10 cellular contexts compared by ENCODE assay signal in genomic region chr4:156962551-156962974, GRCh38. TPM values are rescaled to one million over a fixed set of nuclear protein-coding genes. Genes with fewer than 3 reads are reported as not detected.
A peak's percentile ranks its signal among the peaks of the same experiment; 100 is the strongest.
DNase-seq lines count a peak whose midpoint lies in the region; ATAC-seq, FAIRE-seq and TF ChIP-seq lines count a peak whose summit lies in the region.
"Had no signal": no experiment of that assay in that cellular context is flagged by ENCODE, and none has a peak within 500 bp of the region (broad histone marks: within the 10 kb centered on the region; RNA-seq: fewer than 3 reads in every experiment).

No MANE protein-coding gene starts in this region.

- H2AFZ ChIP-seq in mesenchymal stem cell (ENCODE audit: low read depth, low read length): no peak overlapping the region

- H2AK5ac ChIP-seq in mesenchymal stem cell (ENCODE audit: low read length, severe bottlenecking): no peak overlapping the region

- no peak overlapping the region for H2BK12ac ChIP-seq in mesenchymal stem cell (ENCODE audit: low read length in 2 of 2)

- FAIRE-seq in endometrium (lab: Jason Lieb, UNC): peak; percentile 82

- TF ChIP-seq CTCF in MCF 10A (IDR thresholded peaks at IDR 0.05; ENCODE audit: unreplicated experiment) (no peak), breast epithelium (IDR thresholded peaks at IDR 0.05) (no peak), upper lobe of left lung (IDR thresholded peaks at IDR 0.05) (no peak)
- TF ChIP-seq CTCF in activated CD8-positive, alpha-beta T cell treated with anti-CD3 and anti-CD28 coated beads for 36 hours (IDR thresholded peaks at IDR 0.05): no peak

- H3K27me3 Mint-ChIP-seq in MCF 10A (ENCODE audit: insufficient read depth, unreplicated experiment): no peaks in the 10 kb centered on the region
- peaks cover 6% of the 10 kb centered on the region for H3K27me3 Mint-ChIP-seq in activated CD8-positive, alpha-beta T cell treated with anti-CD3 and anti-CD28 coated beads for 36 hours

- no peak overlapping the region for H2BK5ac ChIP-seq in mesenchymal stem cell (ENCODE audit: low read depth, low read length, poor library complexity, severe bottlenecking)

- H3K27me3 ChIP-seq in breast epithelium (no peaks in the 10 kb centered on the region), mesenchymal stem cell (ENCODE audit: control insufficient read depth in 1 of 2, insufficient read depth in 1 of 2, low read length in 2 of 2) (no peaks in the 10 kb centered on the region), upper lobe of left lung (no peaks in the 10 kb centered on the region)

- POLR2A ChIA-PET in MCF 10A (lab: Yijun Ruan, JAX): interaction anchor here (1.4 to 3.3 kb wide), 2 partner anchors 14 to 31 kb away, joined by 5 to 9 read pairs; no protein-coding TSS in a partner anchor
- POLR2A ChIA-PET in activated CD8-positive, alpha-beta T cell treated with anti-CD3 and anti-CD28 coated beads for 36 hours (lab: Charles Lee): no interaction called here

- H3K4ac ChIP-seq in mesenchymal stem cell (ENCODE audit: low read depth in 1 of 2, low read length in 2 of 2): peak overlapping the region in 1 of 2 experiments; percentile 17

- H3K27ac ChIP-seq in breast epithelium (no peak overlapping the region), mesenchymal stem cell (ENCODE audit: low read length, poor library complexity, severe bottlenecking) (peak overlapping the region; percentile 83), upper lobe of left lung (no peak overlapping the region)

- H3K36me3 ChIP-seq in breast epithelium (no peaks in the 10 kb centered on the region), mesenchymal stem cell (ENCODE audit: control insufficient read depth in 1 of 2, insufficient read depth in 2 of 2, low read depth in 1 of 2, low read length in 2 of 2) (peaks cover 2 to 7% of the 10 kb centered on the region in 2 experiments), upper lobe of left lung (no peaks in the 10 kb centered on the region)

- no TSS peak for BruUV-seq in MCF 10A (replicated peaks; lab: Mats Ljungman, UMichigan)

- H3K9ac ChIP-seq in mesenchymal stem cell (ENCODE audit: low read length): peak overlapping the region; percentile 58

- H2BK15ac ChIP-seq in mesenchymal stem cell (ENCODE audit: low read depth, poor library complexity, severe bottlenecking): no peak overlapping the region

- TF ChIP-seq POLR2A in breast epithelium (IDR thresholded peaks at IDR 0.05) (no peak), upper lobe of left lung (IDR thresholded peaks at IDR 0.05) (no peak)

- H4K91ac ChIP-seq in mesenchymal stem cell (ENCODE audit: low read length): no peak overlapping the region

- intact Hi-C loops in MCF 10A (cut with micrococcal nuclease): no loop called here
- intact Hi-C loops in breast epithelium (cut with DNase I; ENCODE audit: low total_unique reads): no loop called here
- intact Hi-C loops in activated CD8-positive, alpha-beta T cell treated with anti-CD3 and anti-CD28 coated beads for 36 hours (cut with micrococcal nuclease): no loop called here

- H3K9me3 Mint-ChIP-seq in MCF 10A (ENCODE audit: unreplicated experiment): no peaks in the 10 kb centered on the region
- H3K9me3 Mint-ChIP-seq in activated CD8-positive, alpha-beta T cell treated with anti-CD3 and anti-CD28 coated beads for 36 hours: no peaks in the 10 kb centered on the region

- H3K79me1 ChIP-seq in mesenchymal stem cell (replicated peaks; ENCODE audit: low read length, poor library complexity, severe bottlenecking): no peaks in the 10 kb centered on the region

- H3K9me3 ChIP-seq in breast epithelium: no peaks in the 10 kb centered on the region
- H3K9me3 ChIP-seq in mesenchymal stem cell (ENCODE audit: control insufficient read depth, low read length): no peaks in the 10 kb centered on the region
- H3K9me3 ChIP-seq in upper lobe of left lung: no peaks in the 10 kb centered on the region

- 40% methylated on average over 3 of the region's 3 CpGs for WGBS in mesenchymal stem cell
- WGBS in upper lobe of left lung, 2 donors: 50 to 60% methylated on average over 3 of the region's 3 CpGs

- H3K4me2 ChIP-seq in mesenchymal stem cell (ENCODE audit: low read length, poor library complexity, severe bottlenecking): no peak overlapping the region

- H2BK120ac ChIP-seq in mesenchymal stem cell (ENCODE audit: low read depth, low read length): no peak overlapping the region

- peak overlapping the region; percentile 66 for H3K27ac Mint-ChIP-seq in MCF 10A (ENCODE audit: low read depth, unreplicated experiment)
- no peak overlapping the region for H3K27ac Mint-ChIP-seq in activated CD8-positive, alpha-beta T cell treated with anti-CD3 and anti-CD28 coated beads for 36 hours

- ATAC-seq in upper lobe of left lung (ENCODE audit: low FRiP score in 2 of 2) (peak; percentile 51 to 76), HG03196 (IDR thresholded peaks at IDR 0.05; ENCODE audit: unreplicated experiment) (no peak)
- ATAC-seq in activated CD8-positive, alpha-beta T cell treated with anti-CD3 and anti-CD28 coated beads for 36 hours: no peak

- H3K23ac ChIP-seq in mesenchymal stem cell (ENCODE audit: low read length in 2 of 2): no peak overlapping the region

- H3K4me3 ChIP-seq in breast epithelium: no peak overlapping the region
- H3K4me3 ChIP-seq in mesenchymal stem cell (ENCODE audit: insufficient read depth in 1 of 2, low read depth in 1 of 2, low read length in 2 of 2): peak overlapping the region in 1 of 2 experiments; percentile 32
- no peak overlapping the region for H3K4me3 ChIP-seq in upper lobe of left lung

- no peak for TF ChIP-seq EP300 in upper lobe of left lung (IDR thresholded peaks at IDR 0.05)

- H3K4me1 ChIP-seq in breast epithelium (no peaks in the 10 kb centered on the region), mesenchymal stem cell (ENCODE audit: control insufficient read depth, insufficient read depth, low read depth, low read length) (peaks cover 8% of the 10 kb centered on the region), upper lobe of left lung (peaks cover 3 to 20% (median 9%) of the 10 kb centered on the region in 4 donors)

- H4K8ac ChIP-seq in mesenchymal stem cell (ENCODE audit: low read length): no peak overlapping the region

- H3K4me3 Mint-ChIP-seq in MCF 10A (ENCODE audit: unreplicated experiment): no peak overlapping the region
- no peak overlapping the region for H3K4me3 Mint-ChIP-seq in activated CD8-positive, alpha-beta T cell treated with anti-CD3 and anti-CD28 coated beads for 36 hours

- no peak for DNase-seq in MCF 10A (ENCODE audit: unreplicated experiment)
- no peak for DNase-seq in breast epithelium (ENCODE audit: low spot score in 2 of 2)
- DNase-seq in mesenchymal stem cell: peak; percentile 89
- peak in 1 of 2 donors; percentile 25 for DNase-seq in upper lobe of left lung
- DNase-seq in activated CD8-positive, alpha-beta T cell treated with anti-CD3 and anti-CD28 coated beads for 36 hours: no peak
- DNase-seq in activated T-cell treated with anti-CD3 and anti-CD28 coated beads for 4 hours: no peak
- DNase-seq: KBM-7, SW 1271 had no signal

- CTCF ChIA-PET in MCF 10A (lab: Yijun Ruan, JAX): interaction anchor here (0.5 to 1.0 kb wide), 2 partner anchors 8 to 849 kb away, joined by 3 read pairs; no protein-coding TSS in a partner anchor
- CTCF ChIA-PET in activated CD8-positive, alpha-beta T cell treated with anti-CD3 and anti-CD28 coated beads for 36 hours (lab: Charles Lee): no interaction called here

- peaks cover 48% of the 10 kb centered on the region for H3K4me1 Mint-ChIP-seq in MCF 10A (ENCODE audit: insufficient read depth, unreplicated experiment)
- H3K4me1 Mint-ChIP-seq in activated CD8-positive, alpha-beta T cell treated with anti-CD3 and anti-CD28 coated beads for 36 hours (ENCODE audit: low read depth): no peaks in the 10 kb centered on the region

- H3K36me3 Mint-ChIP-seq in MCF 10A (ENCODE audit: insufficient read depth, unreplicated experiment): peaks cover 5% of the 10 kb centered on the region
- no peaks in the 10 kb centered on the region for H3K36me3 Mint-ChIP-seq in activated CD8-positive, alpha-beta T cell treated with anti-CD3 and anti-CD28 coated beads for 36 hours (ENCODE audit: low read depth)

- H3K14ac ChIP-seq in mesenchymal stem cell (ENCODE audit: low read length in 2 of 2): no peak overlapping the region

- H3K18ac ChIP-seq in mesenchymal stem cell (ENCODE audit: low read depth in 1 of 2, low read length in 2 of 2): no peak overlapping the region

RNA-seq across cellular contexts. Expression of gene PDGFC, which starts 9.0 kb away (rescaled TPM):
- total RNA-seq in MCF 10A (2022) (74.8 and 83.7 TPM in 2 replicates), breast epithelium (10 to 100 TPM; 32.4 to 59.7 (median 54.4) TPM), upper lobe of left lung (10 to 100 TPM; 14.4 to 39.9 (median 28.5) TPM)
- polyA plus RNA-seq in mesenchymal stem cell (2013, experiment 1 of 2): 55.8 TPM
- polyA plus RNA-seq in mesenchymal stem cell (2013, experiment 2 of 2): 55.6 TPM
- not detected for total RNA-seq in activated CD8-positive, alpha-beta T cell treated with anti-CD3 and anti-CD28 coated beads for 36 hours

Comparison
In these comparisons a context has a peak if more than half of its experiments do, and no peak if none do; other contexts are left out.
1. ATAC-seq: peak in upper lobe of left lung (2 of 2); none in activated CD8-positive, alpha-beta T cell treated with anti-CD3 and anti-CD28 coated beads for 36 hours (single experiment) and HG03196 (single experiment).
2. RNA of gene PDGFC, which starts 9.0 kb away (total RNA-seq): 74.8 to 83.7 TPM in MCF 10A, 32.4 to 59.7 TPM in breast epithelium and 14.4 to 39.9 TPM in upper lobe of left lung; not detected in activated CD8-positive, alpha-beta T cell treated with anti-CD3 and anti-CD28 coated beads for 36 hours; every median in the first group is over 10 times any median in the second.